In the genomic region with DNA sequence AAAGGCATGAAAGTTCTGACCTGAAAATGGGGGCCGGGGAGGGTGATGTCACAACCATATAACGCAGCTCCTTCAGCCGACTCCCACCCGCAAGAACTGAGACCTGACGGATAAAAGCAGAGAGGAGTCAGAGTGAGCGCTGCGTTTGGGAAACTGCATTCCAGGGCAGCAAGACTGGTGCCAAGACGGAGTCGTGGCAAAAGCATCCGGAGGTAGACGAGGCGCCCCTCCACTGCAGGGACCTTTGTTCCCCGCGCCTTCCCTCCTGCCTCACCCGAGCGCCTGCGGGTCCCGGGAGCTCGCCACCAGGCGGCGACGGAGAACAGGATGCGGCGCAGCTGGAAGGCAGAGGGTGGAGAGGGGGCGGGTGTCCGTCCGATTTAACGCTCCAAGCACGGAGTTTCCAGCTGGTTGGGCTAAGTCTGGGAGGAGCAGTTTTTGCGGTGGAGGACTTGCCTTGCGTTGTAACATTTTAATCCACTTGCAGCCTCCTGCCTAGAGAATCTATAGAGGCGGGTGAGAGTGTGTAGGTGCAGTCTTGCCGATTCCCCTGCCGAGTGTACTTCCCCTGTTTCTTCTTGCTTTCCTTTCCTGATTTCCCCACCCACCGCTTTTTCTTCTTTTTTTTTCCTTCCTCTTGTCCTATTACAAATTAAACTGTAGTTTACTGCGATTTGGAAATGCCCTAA, we compare ENCODE assay signal across 8 cellular contexts. TPM values are rescaled to one million over a fixed set of nuclear protein-coding genes. Genes with fewer than 3 reads are reported as not detected.
A peak's percentile ranks its signal among the peaks of the same experiment; 100 is the strongest.
DNase-seq lines count a peak whose midpoint lies in the region; ATAC-seq and TF ChIP-seq lines count a peak whose summit lies in the region.

No MANE protein-coding gene starts in this region.

- ATAC-seq in GM19043 (IDR thresholded peaks at IDR 0.05; ENCODE audit: low read depth, unreplicated experiment), result peak; percentile 50
- peak; percentile 50 for ATAC-seq in HG03280 (IDR thresholded peaks at IDR 0.05; ENCODE audit: unreplicated experiment)
- ATAC-seq in stimulated activated effector memory CD8-positive, alpha-beta T cell treated with anti-CD3 and anti-CD28 coated beads, Interleukin-12 subunit alpha, Interleukin-12 subunit beta, amount 100 ng/mL, for 72 hours, result peak; percentile 79

- H3K36me3 ChIP-seq in OCI-LY1 (ENCODE audit: insufficient read depth, low read length) (no peaks in the 10 kb centered on the region), esophagus squamous epithelium (no peaks in the 10 kb centered on the region)

- H3K4me1 ChIP-seq in OCI-LY1 (ENCODE audit: insufficient read depth, low read length, severe bottlenecking), result no peaks in the 10 kb centered on the region
- H3K4me1 ChIP-seq in esophagus squamous epithelium, result peaks cover 0 to 48% (median 6%) of the 10 kb centered on the region in 3 donors

- no peaks in the 10 kb centered on the region for H3F3A ChIP-seq in OCI-LY1 (ENCODE audit: insufficient read depth, low read length)

- H3K79me2 ChIP-seq in OCI-LY1 (ENCODE audit: insufficient read depth, low read length), result no peaks in the 10 kb centered on the region

- H3K27ac ChIP-seq in OCI-LY1 (ENCODE audit: low read depth, low read length, poor library complexity, severe bottlenecking) (no peak overlapping the region), esophagus squamous epithelium (peak overlapping the region; percentile 84 to 98 (median 94))

- H3K9ac ChIP-seq in OCI-LY1 (ENCODE audit: low read length), result no peak overlapping the region

- H3K4me1 Mint-ChIP-seq in activated T-cell treated with anti-CD3 and anti-CD28 coated beads, Interleukin-2, amount 50 U/mL, for 24 hours (ENCODE audit: low read depth), result peaks cover 25% of the 10 kb centered on the region
- H3K4me1 Mint-ChIP-seq in stimulated activated effector memory CD8-positive, alpha-beta T cell treated with anti-CD3 and anti-CD28 coated beads, Interleukin-12 subunit alpha, Interleukin-12 subunit beta, amount 100 ng/mL, for 72 hours, result peaks cover 6% of the 10 kb centered on the region

- H3K27ac Mint-ChIP-seq in activated T-cell treated with anti-CD3 and anti-CD28 coated beads, Interleukin-2, amount 50 U/mL, for 24 hours, result peak overlapping the region; percentile 72
- peak overlapping the region; percentile 18 for H3K27ac Mint-ChIP-seq in stimulated activated effector memory CD8-positive, alpha-beta T cell treated with anti-CD3 and anti-CD28 coated beads, Interleukin-12 subunit alpha, Interleukin-12 subunit beta, amount 100 ng/mL, for 72 hours

- TF ChIP-seq POLR2A in esophagus squamous epithelium (IDR thresholded peaks at IDR 0.05), result peak in 2 of 4 donors; percentile 26 to 42

- H3K27me3 ChIP-seq in OCI-LY1 (ENCODE audit: insufficient read depth, low read length) (no peaks in the 10 kb centered on the region), esophagus squamous epithelium (no peaks in the 10 kb centered on the region)

- H3K9me3 ChIP-seq in OCI-LY1 (ENCODE audit: low read length) (no peaks in the 10 kb centered on the region), esophagus squamous epithelium (no peaks in the 10 kb centered on the region)

- no peaks in the 10 kb centered on the region for H4K20me1 ChIP-seq in OCI-LY1 (ENCODE audit: insufficient read depth, low read length)

- H2AFZ ChIP-seq in OCI-LY1 (ENCODE audit: low read length), result no peak overlapping the region; the same call in 1 of the 2 replicates

- WGBS in esophagus squamous epithelium, 2 donors, result 0 to 1% methylated on average over 10 to 32 of the region's 36 CpGs

- H3K9me3 Mint-ChIP-seq in activated T-cell treated with anti-CD3 and anti-CD28 coated beads, Interleukin-2, amount 50 U/mL, for 24 hours, result no peaks in the 10 kb centered on the region
- H3K9me3 Mint-ChIP-seq in stimulated activated effector memory CD8-positive, alpha-beta T cell treated with anti-CD3 and anti-CD28 coated beads, Interleukin-12 subunit alpha, Interleukin-12 subunit beta, amount 100 ng/mL, for 72 hours, result peaks cover 5% of the 10 kb centered on the region

- H3K27me3 Mint-ChIP-seq in activated T-cell treated with anti-CD3 and anti-CD28 coated beads, Interleukin-2, amount 50 U/mL, for 24 hours, result peaks cover 35% of the 10 kb centered on the region

- TF ChIP-seq CTCF in OCI-LY1 (IDR thresholded peaks at IDR 0.05; ENCODE audit: low read length) (peak; percentile 45), esophagus squamous epithelium (IDR thresholded peaks at IDR 0.05) (peak; percentile 58 to 92 (median 78))

- peak overlapping the region; percentile 83 for H3K4me3 Mint-ChIP-seq in activated T-cell treated with anti-CD3 and anti-CD28 coated beads, Interleukin-2, amount 50 U/mL, for 24 hours
- peak overlapping the region; percentile 79 for H3K4me3 Mint-ChIP-seq in stimulated activated effector memory CD8-positive, alpha-beta T cell treated with anti-CD3 and anti-CD28 coated beads, Interleukin-12 subunit alpha, Interleukin-12 subunit beta, amount 100 ng/mL, for 72 hours

- no peaks in the 10 kb centered on the region for H3K9me2 ChIP-seq in OCI-LY1 (ENCODE audit: low read depth, low read length)

- peak overlapping the region; percentile 32 for H3K4me2 ChIP-seq in OCI-LY1 (ENCODE audit: low read length)

- DNase-seq in C1 segment of cervical spinal cord (lab: John Stamatoyannopoulos, UW), result peak in 12 of 14 donors; percentile 3 to 74 (median 56)
- DNase-seq in activated T-cell treated with anti-CD3 and anti-CD28 coated beads, Interleukin-2, amount 50 U/mL, for 24 hours, result peak; percentile 78
- DNase-seq in esophagus squamous epithelium (lab: John Stamatoyannopoulos, UW), result peak; percentile 9
- DNase-seq in myocyte (ENCODE audit: low read depth), result peak; percentile 18
- DNase-seq in stimulated activated effector memory CD8-positive, alpha-beta T cell treated with anti-CD3 and anti-CD28 coated beads, Interleukin-12 subunit alpha, Interleukin-12 subunit beta, amount 100 ng/mL, for 72 hours (ENCODE audit: low spot score in 2 of 2), result peak; percentile 39 to 82

- H3K4me3 ChIP-seq in OCI-LY1 (ENCODE audit: low read depth, low read length, poor library complexity, severe bottlenecking), result peak overlapping the region; percentile 40
- peak overlapping the region; percentile 54 to 83 (median 76) for H3K4me3 ChIP-seq in esophagus squamous epithelium

- H3K36me3 Mint-ChIP-seq in activated T-cell treated with anti-CD3 and anti-CD28 coated beads, Interleukin-2, amount 50 U/mL, for 24 hours (ENCODE audit: low read depth), result peaks cover 6% of the 10 kb centered on the region
- H3K36me3 Mint-ChIP-seq in stimulated activated effector memory CD8-positive, alpha-beta T cell treated with anti-CD3 and anti-CD28 coated beads, Interleukin-12 subunit alpha, Interleukin-12 subunit beta, amount 100 ng/mL, for 72 hours, result peaks cover 11% of the 10 kb centered on the region

- intact Hi-C loops in esophagus squamous epithelium (cut with DNase I), result loop anchor here (10.0 kb wide), 1 partner anchor 198 kb away; no protein-coding TSS in a partner anchor

RNA-seq across cellular contexts. Expression of gene CPNE8, which starts 1.2 kb away (rescaled TPM):
- total RNA-seq in esophagus squamous epithelium, result 10 to 100 TPM; 10.5 to 18.1 (median 15.1) TPM
- total RNA-seq in myocyte, result not detected in 2 replicates
- not detected for polyA plus RNA-seq in myocyte (2012)

Comparison
In these comparisons a context has a peak if more than half of its experiments do, and no peak if none do; other contexts are left out.
1. DNase-seq: peak in every context shown above with its lines; median percentile 78 in activated T-cell treated with anti-CD3 and anti-CD28 coated beads, Interleukin-2, amount 50 U/mL, for 24 hours; 60 in stimulated activated effector memory CD8-positive, alpha-beta T cell treated with anti-CD3 and anti-CD28 coated beads, Interleukin-12 subunit alpha, Interleukin-12 subunit beta, amount 100 ng/mL, for 72 hours; 56 in C1 segment of cervical spinal cord; 18 in myocyte; 9 in esophagus squamous epithelium.
2. RNA of gene CPNE8, which starts 1.2 kb away (total RNA-seq): 10.5 to 18.1 TPM in esophagus squamous epithelium; not detected in myocyte; every median in the first group is over 10 times any median in the second.
3. Peak in every context shown above with its lines, with median percentiles within 50 percentile points of each other: ATAC-seq.